In genomic region chr3:146382386-146382785, GRCh38 we compare ENCODE assay signal across 10 cellular contexts.
DNase-seq lines count a peak whose midpoint lies in the region; ATAC-seq, FAIRE-seq and TF ChIP-seq lines count a peak whose summit lies in the region.
"Had no signal": no experiment of that assay in that cellular context is flagged by ENCODE, and none has a peak within 500 bp of the region (broad histone marks: within the 10 kb centered on the region; RNA-seq: fewer than 3 reads in every experiment).

No MANE protein-coding gene starts in this region.

- no peaks in the 10 kb centered on the region for H3K36me3 ChIP-seq in endothelial cell of umbilical vein (ENCODE audit: control insufficient read depth in 2 of 2, extremely low read depth in 1 of 2, insufficient read depth in 2 of 2, low read length in 2 of 2)
- no peaks in the 10 kb centered on the region for H3K36me3 ChIP-seq in gastroesophageal sphincter

- CTCF ChIA-PET in endothelial cell of umbilical vein (lab: Charles Lee) = interaction anchor here (1.0 to 2.4 kb wide), 7 partner anchors 10 to 606 kb away, joined by 4 to 15 read pairs (median 7); no protein-coding TSS in a partner anchor

- TF ChIP-seq EP300 in gastroesophageal sphincter (IDR thresholded peaks at IDR 0.05) = no peak

- dilution Hi-C loops in endothelial cell of umbilical vein (cut with MboI; ENCODE audit: extremely low pct_ligation_motif_present, low sequenced_read_pairs) = no loop called here

- ATAC-seq in GM18870 (IDR thresholded peaks at IDR 0.05; ENCODE audit: unreplicated experiment) (no peak), GM21723 (IDR thresholded peaks at IDR 0.05; ENCODE audit: unreplicated experiment) (no peak), gastroesophageal sphincter (no peak)
- ATAC-seq: activated naive CD4-positive, alpha-beta T cell treated with anti-CD3 and anti-CD28 coated beads, Interleukin-2, amount 50 U/mL, for 72 hours had no signal

- FAIRE-seq in endothelial cell of umbilical vein (lab: Jason Lieb, UNC) = no peak

- H3K9me3 ChIP-seq in endothelial cell of umbilical vein (replicated peaks; ENCODE audit: control insufficient read depth, insufficient read depth, low read length) = no peaks in the 10 kb centered on the region
- H3K9me3 ChIP-seq in gastroesophageal sphincter = no peaks in the 10 kb centered on the region

- H3K4me1 Mint-ChIP-seq in progenitor cell of endocrine pancreas (ENCODE audit: low read depth) = peaks cover 3% of the 10 kb centered on the region
- H3K4me1 Mint-ChIP-seq: activated CD4-positive, alpha-beta T cell treated with anti-CD3 and anti-CD28 coated beads, Interleukin-2, amount 10 ng/mL, durations not matched to agents 24 days and 14 days; naive B cell had no signal

- H3K9me3 Mint-ChIP-seq in progenitor cell of endocrine pancreas (ENCODE audit: low read depth) = peaks cover 3% of the 10 kb centered on the region
- H3K9me3 Mint-ChIP-seq: activated CD4-positive, alpha-beta T cell treated with anti-CD3 and anti-CD28 coated beads, Interleukin-2, amount 10 ng/mL, durations not matched to agents 24 days and 14 days; activated naive CD4-positive, alpha-beta T cell treated with anti-CD3 and anti-CD28 coated beads, Interleukin-2, amount 50 U/mL, for 72 hours had no signal

- BruUV-seq in endothelial cell of umbilical vein (replicated peaks; lab: Mats Ljungman, UMichigan) = no TSS peak

- no peak overlapping the region for H2AFZ ChIP-seq in endothelial cell of umbilical vein (ENCODE audit: low read depth, low read length)

- H3K4me1 ChIP-seq in endothelial cell of umbilical vein (ENCODE audit: control insufficient read depth, extremely low read depth, insufficient read depth, low read length) (no peaks in the 10 kb centered on the region), gastroesophageal sphincter (no peaks in the 10 kb centered on the region)

- H3K27me3 Mint-ChIP-seq in progenitor cell of endocrine pancreas = no peaks in the 10 kb centered on the region
- H3K27me3 Mint-ChIP-seq: naive B cell had no signal

- no peaks in the 10 kb centered on the region for H3K36me3 Mint-ChIP-seq in progenitor cell of endocrine pancreas (ENCODE audit: insufficient read depth)
- H3K36me3 Mint-ChIP-seq: activated naive CD4-positive, alpha-beta T cell treated with anti-CD3 and anti-CD28 coated beads, Interleukin-2, amount 50 U/mL, for 72 hours; naive B cell had no signal

- H3K27me3 ChIP-seq in endothelial cell of umbilical vein (ENCODE audit: control insufficient read depth in 2 of 2, insufficient read depth in 2 of 2, low read length in 2 of 2) (no peaks in the 10 kb centered on the region), gastroesophageal sphincter (no peaks in the 10 kb centered on the region)

- no peaks in the 10 kb centered on the region for H3K79me2 ChIP-seq in endothelial cell of umbilical vein (ENCODE audit: control insufficient read depth, insufficient read depth, low read length)

- H3K4me3 Mint-ChIP-seq in progenitor cell of endocrine pancreas (ENCODE audit: low read depth) = no peak overlapping the region
- H3K4me3 Mint-ChIP-seq: activated CD4-positive, alpha-beta T cell treated with anti-CD3 and anti-CD28 coated beads, Interleukin-2, amount 10 ng/mL, durations not matched to agents 24 days and 14 days; naive B cell had no signal

- TF ChIP-seq CTCF in endothelial cell of umbilical vein (IDR thresholded peaks at IDR 0.05; ENCODE audit: extremely low read depth in 1 of 2, insufficient read depth in 1 of 2, low read depth in 1 of 2, low read length in 2 of 2) (peak in 1 of 2 donors; percentile 25), progenitor cell of endocrine pancreas (IDR thresholded peaks at IDR 0.05; ENCODE audit: unreplicated experiment) (peak; percentile 39), gastroesophageal sphincter (IDR thresholded peaks at IDR 0.05) (no peak)

- no peak overlapping the region for H3K4me2 ChIP-seq in endothelial cell of umbilical vein (ENCODE audit: insufficient read depth, low read length)

- WGBS in gastroesophageal sphincter (ENCODE audit: low coverage in 1 of 2), 2 donors = 100% methylated on average over 1 of the region's 1 CpG

- no peak overlapping the region for H3K27ac ChIP-seq in endothelial cell of umbilical vein (ENCODE audit: insufficient read depth, low read depth, low read length)
- H3K27ac ChIP-seq in gastroesophageal sphincter = no peak overlapping the region

- no peak overlapping the region for H3K9ac ChIP-seq in endothelial cell of umbilical vein (replicated peaks; ENCODE audit: extremely low read depth, insufficient read depth, low read length)

- DNase-seq in H4 (ENCODE audit: low spot score) = peak; percentile 32
- DNase-seq in OCI-M1 (lab: John Stamatoyannopoulos, UW) = peak; percentile 30
- peak; percentile 34 for DNase-seq in endothelial cell of umbilical vein (ENCODE audit: low read depth, low spot score)
- DNase-seq in progenitor cell of endocrine pancreas (ENCODE audit: low spot score, unreplicated experiment) = no peak
- DNase-seq: activated CD4-positive, alpha-beta T cell treated with anti-CD3 and anti-CD28 coated beads, Interleukin-2, amount 10 ng/mL, durations not matched to agents 24 days and 14 days; naive B cell had no signal

- no peak overlapping the region for H3K4me3 ChIP-seq in endothelial cell of umbilical vein (replicated peaks in 1 of 3; ENCODE audit: insufficient read depth in 1 of 3, low read depth in 1 of 3, low read length in 3 of 3)
- no peak overlapping the region for H3K4me3 ChIP-seq in gastroesophageal sphincter

- H3K27ac Mint-ChIP-seq in progenitor cell of endocrine pancreas = no peak overlapping the region
- H3K27ac Mint-ChIP-seq: activated CD4-positive, alpha-beta T cell treated with anti-CD3 and anti-CD28 coated beads, Interleukin-2, amount 10 ng/mL, durations not matched to agents 24 days and 14 days; activated naive CD4-positive, alpha-beta T cell treated with anti-CD3 and anti-CD28 coated beads, Interleukin-2, amount 50 U/mL, for 72 hours; naive B cell had no signal

- POLR2A ChIA-PET in endothelial cell of umbilical vein (lab: Charles Lee) = no interaction called here

- H3K9me1 ChIP-seq in endothelial cell of umbilical vein (replicated peaks; ENCODE audit: control insufficient read depth, extremely low read depth, insufficient read depth, low read length) = no peaks in the 10 kb centered on the region

- intact Hi-C loops in endothelial cell of umbilical vein (cut with micrococcal nuclease) = loop anchor here (1.0 kb wide), 1 partner anchor 193 kb away; no protein-coding TSS in a partner anchor

- TF ChIP-seq POLR2A in endothelial cell of umbilical vein (IDR thresholded peaks at IDR 0.05; ENCODE audit: low read depth, low read length) = no peak
- TF ChIP-seq POLR2A in gastroesophageal sphincter (IDR thresholded peaks at IDR 0.05) = no peak

- no peaks in the 10 kb centered on the region for H4K20me1 ChIP-seq in endothelial cell of umbilical vein (replicated peaks; ENCODE audit: control insufficient read depth, extremely low read depth, insufficient read depth, low read length)

TF ChIP-seq in endothelial cell of umbilical vein, 7 proteins besides CTCF, POLR2A, EP300 and RAD21:
- TF ChIP-seq GATA2 (IDR thresholded peaks at IDR 0.05; ENCODE audit: insufficient read depth, insufficient read length, low read depth, low read length) (no peak), POLR2AphosphoS5 (IDR thresholded peaks at IDR 0.05; ENCODE audit: insufficient read depth, low read depth, low read length) (no peak), FOS (IDR thresholded peaks at IDR 0.05; ENCODE audit: borderline replicate concordance, insufficient read depth, low read length) (no peak), MYC (IDR thresholded peaks at IDR 0.05; ENCODE audit: low read depth, low read length) (no peak), EZH2 (IDR thresholded peaks at IDR 0.05; ENCODE audit: borderline replicate concordance, low read depth, low read length, severe bottlenecking) (no peak)
TF ChIP-seq in endothelial cell of umbilical vein: peak in this region for 0.
